18 cellular contexts compared by ENCODE assay signal in the genomic region with DNA sequence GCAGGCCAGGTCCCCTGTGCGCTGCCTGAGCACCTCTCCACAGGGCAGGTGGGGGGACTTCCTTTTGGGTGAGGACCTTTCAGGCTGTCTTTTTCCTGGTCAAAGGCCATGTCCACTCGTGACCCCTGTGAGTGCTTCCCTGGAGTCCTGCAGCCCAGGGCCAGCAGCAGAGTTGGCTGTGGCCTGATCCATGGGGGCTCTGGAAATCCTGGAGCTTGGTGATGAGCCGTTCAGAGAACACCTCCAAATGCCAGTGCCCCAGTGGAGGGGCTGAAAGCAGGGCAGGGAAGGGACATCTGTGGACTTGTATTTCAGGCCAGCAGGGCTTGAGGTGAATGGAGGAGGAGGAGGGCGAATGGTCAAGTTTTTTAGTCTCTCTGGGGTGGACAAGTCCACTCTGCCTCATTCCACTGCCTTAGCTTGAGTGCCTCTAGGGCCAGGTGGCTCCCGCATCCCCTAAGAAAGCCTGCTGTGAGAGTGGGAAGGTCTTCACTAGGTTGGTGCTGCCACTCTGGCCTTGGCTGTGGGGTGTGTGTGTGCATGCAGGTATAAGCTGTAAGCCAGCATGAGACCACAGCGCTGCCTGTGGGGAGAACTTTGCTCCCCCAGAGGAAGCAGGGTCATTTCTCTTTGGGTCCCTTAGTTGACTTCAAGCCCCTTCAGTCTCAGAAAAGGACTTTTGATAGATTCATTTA.
"Had no signal": no experiment of that assay in that cellular context is flagged by ENCODE, and none has a peak within 500 bp of the region (broad histone marks: within the 10 kb centered on the region; RNA-seq: fewer than 3 reads in every experiment).

No MANE protein-coding gene starts in this region.

- DNase-seq: activated B cell treated with CpG ODN at 0.5 μM for 24 hours; activated CD4-positive, alpha-beta T cell treated with anti-CD3 and anti-CD28 coated beads for 36 hours; activated CD4-positive, alpha-beta T cell treated with anti-CD3 and anti-CD28 coated beads, Interleukin-2, amount 50 U/mL, for 48 hours; activated CD8-positive, alpha-beta memory T cell treated with anti-CD3 and anti-CD28 coated beads, Interleukin-2, amount 50 U/mL, for 48 hours; activated naive CD4-positive, alpha-beta T cell; activated T-cell treated with anti-CD3 and anti-CD28 coated beads, Interleukin-2, amount 50 U/mL, for 4 hours; dermis blood vessel endothelial cell; effector CD8-positive, alpha-beta T cell; foreskin keratinocyte; immature natural killer cell; kidney glomerular epithelial cell; mesenchymal stem cell; stimulated activated CD4-positive, alpha-beta T cell treated with anti-CD3 and anti-CD28 coated beads, Interleukin-1b, Interleukin-23, amount 100 ng/mL, for 48 hours; substantia nigra; T1000; thyroid gland had no signal

- ATAC-seq: activated CD4-positive, alpha-beta T cell treated with anti-CD3 and anti-CD28 coated beads for 36 hours; activated T-cell treated with anti-CD3 and anti-CD28 coated beads, Interleukin-2, amount 50 U/mL, for 4 hours; foreskin keratinocyte had no signal

- H3K9me3 ChIP-seq: prostate gland, thyroid gland had no signal

- H3K79me2 ChIP-seq: hepatocyte had no signal

- H3K4me1 ChIP-seq: foreskin keratinocyte, prostate gland, thyroid gland had no signal

- H3K27me3 ChIP-seq: hepatocyte, thyroid gland had no signal

- H3K36me3 ChIP-seq: prostate gland, thyroid gland had no signal

- H3K4me3 ChIP-seq: hepatocyte, prostate gland, thyroid gland had no signal

- H3K4me2 ChIP-seq: hepatocyte had no signal

- H3K27ac ChIP-seq: foreskin keratinocyte, hepatocyte, prostate gland, thyroid gland had no signal

- H2AFZ ChIP-seq: hepatocyte had no signal
